In genomic region chr19:7874080-7874856, GRCh38 we compare ENCODE assay signal across 8 cellular contexts. TPM values are rescaled to one million over a fixed set of nuclear protein-coding genes. Genes with fewer than 3 reads are reported as not detected.
A peak's percentile ranks its signal among the peaks of the same experiment; 100 is the strongest.
DNase-seq lines count a peak whose midpoint lies in the region; ATAC-seq and TF ChIP-seq lines count a peak whose summit lies in the region.

Gene PRR36, minus strand, starts transcription at chr19:7874390. Its CDS starts 701 bp downstream, at chr19:7873689.

- peak within 1 kb of the TSS; percentile 64 for H3K4me3 Mint-ChIP-seq in stimulated activated naive CD8-positive, alpha-beta T cell treated with anti-CD3 and anti-CD28 coated beads, Interleukin-15, Interleukin-2, amounts not matched to agents 100 ng/mL and 50 ng/mL, for 24 hours
- peak within 1 kb of the TSS; percentile 66 for H3K4me3 Mint-ChIP-seq in chondrocyte (ENCODE audit: unreplicated experiment)
- peak within 1 kb of the TSS; percentile 67 to 85 (median 80) for H3K4me3 Mint-ChIP-seq in naive thymus-derived CD8-positive, alpha-beta T cell

- H3K4me1 Mint-ChIP-seq in stimulated activated naive CD8-positive, alpha-beta T cell treated with anti-CD3 and anti-CD28 coated beads, Interleukin-15, Interleukin-2, amounts not matched to agents 100 ng/mL and 50 ng/mL, for 24 hours (ENCODE audit: low read depth): peaks cover 24% of the 10 kb centered on the region
- H3K4me1 Mint-ChIP-seq in chondrocyte (ENCODE audit: low read depth): peaks cover 25% of the 10 kb centered on the region
- H3K4me1 Mint-ChIP-seq in naive thymus-derived CD8-positive, alpha-beta T cell: peaks cover 19 to 44% (median 34%) of the 10 kb centered on the region in 4 donors

- no peaks in the 10 kb centered on the region for H3K9me3 Mint-ChIP-seq in stimulated activated naive CD8-positive, alpha-beta T cell treated with anti-CD3 and anti-CD28 coated beads, Interleukin-15, Interleukin-2, amounts not matched to agents 100 ng/mL and 50 ng/mL, for 24 hours
- H3K9me3 Mint-ChIP-seq in chondrocyte (ENCODE audit: low read depth): no peaks in the 10 kb centered on the region
- H3K9me3 Mint-ChIP-seq in naive thymus-derived CD8-positive, alpha-beta T cell: no peaks in the 10 kb centered on the region

- ATAC-seq in stimulated activated naive CD8-positive, alpha-beta T cell treated with anti-CD3 and anti-CD28 coated beads, Interleukin-15, Interleukin-2, amounts not matched to agents 100 U/mL and 50 U/mL, for 24 hours: no peak
- ATAC-seq in naive thymus-derived CD8-positive, alpha-beta T cell: no peak
- ATAC-seq in HG03457 (IDR thresholded peaks at IDR 0.05; ENCODE audit: unreplicated experiment) (no peak), GM19455 (IDR thresholded peaks at IDR 0.05; ENCODE audit: unreplicated experiment) (no peak), GM21619 (IDR thresholded peaks at IDR 0.05; ENCODE audit: unreplicated experiment) (no peak)

- no peak within 1 kb of the TSS for H3K27ac Mint-ChIP-seq in stimulated activated naive CD8-positive, alpha-beta T cell treated with anti-CD3 and anti-CD28 coated beads, Interleukin-15, Interleukin-2, amounts not matched to agents 100 ng/mL and 50 ng/mL, for 24 hours
- H3K27ac Mint-ChIP-seq in chondrocyte (ENCODE audit: unreplicated experiment): no peak within 1 kb of the TSS
- peak within 1 kb of the TSS in 6 of 10 donors; percentile 33 to 79 (median 58) for H3K27ac Mint-ChIP-seq in naive thymus-derived CD8-positive, alpha-beta T cell

- TF ChIP-seq CTCF in chondrocyte (IDR thresholded peaks at IDR 0.05): no peak

- no peaks in the 10 kb centered on the region for H3K36me3 Mint-ChIP-seq in stimulated activated naive CD8-positive, alpha-beta T cell treated with anti-CD3 and anti-CD28 coated beads, Interleukin-15, Interleukin-2, amounts not matched to agents 100 ng/mL and 50 ng/mL, for 24 hours (ENCODE audit: low read depth)
- H3K36me3 Mint-ChIP-seq in chondrocyte (ENCODE audit: low read depth): no peaks in the 10 kb centered on the region
- peaks cover 0 to 2% (median 1%) of the 10 kb centered on the region in 3 donors for H3K36me3 Mint-ChIP-seq in naive thymus-derived CD8-positive, alpha-beta T cell

- POLR2A ChIA-PET in naive thymus-derived CD8-positive, alpha-beta T cell (lab: Charles Lee): interaction anchor here (1.6 kb wide), 1 partner anchor 13 kb away, joined by 6 read pairs; no protein-coding TSS in a partner anchor

- H3K27me3 Mint-ChIP-seq in stimulated activated naive CD8-positive, alpha-beta T cell treated with anti-CD3 and anti-CD28 coated beads, Interleukin-15, Interleukin-2, amounts not matched to agents 100 ng/mL and 50 ng/mL, for 24 hours: peaks cover 24% of the 10 kb centered on the region
- H3K27me3 Mint-ChIP-seq in chondrocyte (ENCODE audit: low read depth): peaks cover 15% of the 10 kb centered on the region
- H3K27me3 Mint-ChIP-seq in naive thymus-derived CD8-positive, alpha-beta T cell: peaks cover 0 to 22% (median 12%) of the 10 kb centered on the region in 5 donors

- DNase-seq in stimulated activated naive CD8-positive, alpha-beta T cell treated with anti-CD3 and anti-CD28 coated beads, Interleukin-15, Interleukin-2, amounts not matched to agents 100 U/mL and 50 U/mL, for 24 hours: no peak
- DNase-seq in NCI-H69 (lab: John Stamatoyannopoulos, UW) (peak; percentile 95), chondrocyte (ENCODE audit: low spot score) (no peak)
- no peak for DNase-seq in naive thymus-derived CD8-positive, alpha-beta T cell

RNA-seq across cellular contexts. Expression of gene PRR36, which starts in this region (rescaled TPM):
- total RNA-seq in chondrocyte: 0.22 to 0.80 TPM (median 0.38 TPM) in 3 replicates
- total RNA-seq in naive thymus-derived CD8-positive, alpha-beta T cell: under 1 TPM; 0.11 to 0.21 TPM
- under 1 TPM; 0.03 to 0.18 (median 0.13) TPM for polyA plus RNA-seq in naive thymus-derived CD8-positive, alpha-beta T cell

Comparison
In these comparisons a context has a peak if more than half of its experiments do, and no peak if none do; other contexts are left out.
1. H3K27ac Mint-ChIP-seq: peak in naive thymus-derived CD8-positive, alpha-beta T cell (6 of 10); none in stimulated activated naive CD8-positive, alpha-beta T cell treated with anti-CD3 and anti-CD28 coated beads, Interleukin-15, Interleukin-2, amounts not matched to agents 100 ng/mL and 50 ng/mL, for 24 hours (single experiment) and chondrocyte (single experiment).
2. Peak in every context shown above with its lines, with median percentiles within 50 percentile points of each other: H3K4me3 Mint-ChIP-seq.